Comparison of ENCODE assay signal across 8 cellular contexts in the genomic region with DNA sequence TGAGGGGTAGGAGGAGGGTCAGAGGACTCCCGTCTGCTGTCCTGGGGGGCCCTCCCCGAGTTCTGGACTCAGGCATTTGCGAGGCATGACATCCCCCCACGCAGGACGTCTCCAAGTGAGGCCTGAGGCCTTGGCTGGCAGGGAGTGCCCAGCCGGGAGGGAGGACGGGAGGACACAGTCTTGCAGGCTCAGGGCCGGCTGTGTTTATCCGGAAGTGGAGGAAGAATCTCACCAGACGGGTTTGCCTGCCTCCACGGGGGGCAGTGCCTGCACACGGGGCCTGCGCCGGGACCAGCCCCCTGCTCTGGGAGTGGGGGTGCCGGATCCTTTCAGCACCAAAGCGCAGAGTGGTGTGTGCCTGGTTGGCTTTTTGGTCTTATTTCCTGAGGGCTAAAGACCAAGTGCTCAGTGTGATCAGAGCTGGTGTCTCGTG. TPM values are rescaled to one million over a fixed set of nuclear protein-coding genes. Genes with fewer than 3 reads are reported as not detected.
A peak's percentile ranks its signal among the peaks of the same experiment; 100 is the strongest.
DNase-seq lines count a peak whose midpoint lies in the region; ATAC-seq and TF ChIP-seq lines count a peak whose summit lies in the region.

No MANE protein-coding gene starts in this region.

- ATAC-seq in GM18861 (IDR thresholded peaks at IDR 0.05; ENCODE audit: unreplicated experiment), result peak; percentile 50
- peak; percentile 25 for ATAC-seq in T-helper 17 cell
- ATAC-seq in GM21528 (IDR thresholded peaks at IDR 0.05; ENCODE audit: low FRiP score, unreplicated experiment), result no peak
- no peak for ATAC-seq in GM19467 (IDR thresholded peaks at IDR 0.05; ENCODE audit: unreplicated experiment)

- H3K4me3 ChIP-seq in left ventricle myocardium inferior, result peak overlapping the region; percentile 44
- H3K4me3 ChIP-seq in rectal smooth muscle tissue (ENCODE audit: low read length), result peak overlapping the region; percentile 52

- peaks cover 11% of the 10 kb centered on the region for H3K4me1 Mint-ChIP-seq in T-helper 17 cell

- TF ChIP-seq CTCF in left ventricle myocardium inferior (IDR thresholded peaks at IDR 0.05; ENCODE audit: borderline replicate concordance), result no peak

- H3K9ac ChIP-seq in rectal smooth muscle tissue (ENCODE audit: low read length), result peak overlapping the region; percentile 32

- H3K27me3 ChIP-seq in left ventricle myocardium inferior (ENCODE audit: low read depth) (no peaks in the 10 kb centered on the region), rectal smooth muscle tissue (ENCODE audit: control insufficient read depth, insufficient read depth, low read length) (no peaks in the 10 kb centered on the region)

- peak overlapping the region; percentile 39 for H3K4me3 Mint-ChIP-seq in T-helper 17 cell

- H3K27ac Mint-ChIP-seq in T-helper 17 cell, result no peak overlapping the region

- H3K36me3 ChIP-seq in left ventricle myocardium inferior (peaks cover 19% of the 10 kb centered on the region), rectal smooth muscle tissue (ENCODE audit: control insufficient read depth, insufficient read depth, low read length) (peaks cover 10% of the 10 kb centered on the region)

- no peaks in the 10 kb centered on the region for H3K27me3 Mint-ChIP-seq in T-helper 17 cell

- no peaks in the 10 kb centered on the region for H3K9me3 ChIP-seq in T-helper 17 cell (ENCODE audit: control insufficient read depth, low read length, poor library complexity, severe bottlenecking)
- no peaks in the 10 kb centered on the region for H3K9me3 ChIP-seq in left ventricle myocardium inferior (replicated peaks)

- peaks cover 49% of the 10 kb centered on the region for H3K4me1 ChIP-seq in left ventricle myocardium inferior
- peaks cover 33% of the 10 kb centered on the region for H3K4me1 ChIP-seq in rectal smooth muscle tissue (ENCODE audit: control insufficient read depth, insufficient read depth, low read length)

- no peaks in the 10 kb centered on the region for H3K36me3 Mint-ChIP-seq in T-helper 17 cell (ENCODE audit: low read depth)

- DNase-seq in T-helper 17 cell (no peak), left ventricle myocardium inferior (no peak), middle frontal gyrus (ENCODE audit: extremely low spot score, low spot score) (no peak)
- no peak for DNase-seq in activated CD4-positive, CD25-positive, alpha-beta regulatory T cell treated with anti-CD3 and anti-CD28 coated beads, Interleukin-2, amount 50 U/mL, for 72 hours

- intact Hi-C loops in left ventricle myocardium inferior (cut with micrococcal nuclease), result no loop called here

- peak overlapping the region; percentile 86 for H3K27ac ChIP-seq in left ventricle myocardium inferior (replicated peaks)
- H3K27ac ChIP-seq in rectal smooth muscle tissue (ENCODE audit: low read depth, low read length), result peak overlapping the region; percentile 81

RNA-seq across cellular contexts. Expression of gene PWWP2B, which starts 10.9 kb away (rescaled TPM):
- total RNA-seq in T-helper 17 cell (10 to 100 TPM; 15.7 to 16.7 TPM), left ventricle myocardium inferior (17.2 TPM)

Comparison
In these comparisons a context has a peak if more than half of its experiments do, and no peak if none do; other contexts are left out.
1. ATAC-seq: peak in GM18861 (single experiment) and T-helper 17 cell (single experiment); none in GM21528 (single experiment) and GM19467 (single experiment).